ENCODE assay signal across 33 cellular contexts in the genomic region with DNA sequence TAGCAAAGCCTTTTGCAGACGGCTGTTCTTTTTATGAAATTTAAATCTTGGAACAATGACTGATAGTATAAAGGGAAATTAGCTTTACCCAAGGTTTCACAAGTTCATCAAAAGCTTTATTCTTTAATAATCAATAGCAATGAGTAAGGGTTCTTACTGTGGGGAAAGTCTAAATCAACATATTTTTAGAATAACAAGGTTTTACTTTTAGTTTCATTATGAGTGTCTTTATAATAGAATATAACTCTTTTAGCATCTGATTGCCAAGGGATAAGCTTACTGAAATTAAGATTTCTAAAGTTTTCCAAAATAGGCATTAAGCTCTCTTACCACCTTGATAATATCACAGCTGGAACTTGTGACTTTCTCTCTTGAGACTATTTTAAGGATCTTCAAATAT.
DNase-seq lines count a peak whose midpoint lies in the region; ATAC-seq, FAIRE-seq and TF ChIP-seq lines count a peak whose summit lies in the region.
"Had no signal": no experiment of that assay in that cellular context is flagged by ENCODE, and none has a peak within 500 bp of the region (broad histone marks: within the 10 kb centered on the region; RNA-seq: fewer than 3 reads in every experiment).

No MANE protein-coding gene starts in this region.

- ATAC-seq in GM18858 (IDR thresholded peaks at IDR 0.05; ENCODE audit: unreplicated experiment): peak; percentile 50
- ATAC-seq in HG02885 (IDR thresholded peaks at IDR 0.05; ENCODE audit: poor library complexity, unreplicated experiment): peak; percentile 33
- ATAC-seq in HG03565 (IDR thresholded peaks at IDR 0.05; ENCODE audit: unreplicated experiment): peak; percentile 46
- peak; percentile 63 for ATAC-seq in GM12878
- ATAC-seq: activated naive CD8-positive, alpha-beta T cell treated with anti-CD3 and anti-CD28 coated beads, Interleukin-2, amount 50 U/mL, for 24 hours; CD8-positive, alpha-beta T cell; K562; left lobe of liver had no signal

- SMC1A ChIA-PET in GM12878 (lab: Charles Lee; ENCODE audit: uncharacterized antibody, unreplicated experiment): interaction anchor here (0.9 kb wide), 1 partner anchor 30 kb away, joined by 3 read pairs; no protein-coding TSS in a partner anchor

- no peak for DNase-seq in GM12878 (ENCODE audit: low read depth, low spot score)
- DNase-seq in urothelium cell line (ENCODE audit: low spot score): no peak
- no peak for DNase-seq in activated T-cell treated with anti-CD3 and anti-CD28 coated beads, Interleukin-2, amount 50 U/mL, for 48 hours
- DNase-seq in T-helper 2 cell: no peak
- no peak for DNase-seq in NCI-H524 (lab: John Stamatoyannopoulos, UW)
- DNase-seq: activated CD4-positive, alpha-beta T cell treated with anti-CD3 and anti-CD28 coated beads, Interleukin-2, amount 10 ng/mL, durations not matched to agents 7 days and 5 days; activated naive CD8-positive, alpha-beta T cell treated with anti-CD3 and anti-CD28 coated beads, Interleukin-2, amount 50 U/mL, for 24 hours; BE2C; caudate nucleus; CD8-positive, alpha-beta T cell; DMS 273 treated with DMSO at 0.1 percent for 48 hours; effector CD8-positive, alpha-beta T cell; EL; HFFc6; NCI-H1417; NCI-H2029; NCI-H524 treated with DMSO at 0.1 percent for 48 hours; NK-92 treated with Interleukin-12 subunit alpha and Interleukin-12 subunit beta, amount 100 ng/mL, for 24 hours; PC-9; Right ventricle myocardium superior; stimulated activated CD4-positive, alpha-beta T cell treated with anti-CD3 and anti-CD28 coated beads, Interleukin-4, amount 100 ng/mL, for 1 hour; SW 1271; T1000; thyroid gland; WERI-Rb-1 had no signal

- H3K4me3 ChIP-seq in GM12878: no peak overlapping the region
- H3K4me3 ChIP-seq: coronary artery, K562, PC-9, thyroid gland, vagina had no signal

- no TSS peak for BruUV-seq in GM12878 (replicated peaks; lab: Mats Ljungman, UMichigan)

- RAD21 ChIA-PET in GM12878 (lab: Charles Lee; ENCODE audit: unreplicated experiment): no interaction called here

- no peak for TF ChIP-seq CTCF in GM12878 (IDR thresholded peaks at IDR 0.05 in 2 of 3, conservative IDR thresholded peaks at IDR 0.05 in 1 of 3; ENCODE audit: control insufficient read depth in 2 of 3, extremely low read depth in 1 of 3, insufficient read depth in 1 of 3, low read depth in 3 of 3, low read length in 3 of 3)

- no peaks in the 10 kb centered on the region for H3K4me1 ChIP-seq in GM12878 (ENCODE audit: control insufficient read depth, insufficient read depth, low read length)
- H3K4me1 ChIP-seq: BE2C, thyroid gland, vagina had no signal

- TF ChIP-seq RAD21 in GM12878 (IDR thresholded peaks at IDR 0.05; ENCODE audit: insufficient read depth, low read depth, low read length): no peak

- in situ Hi-C loops in GM12878 (cut with MboI): no loop called here

- no peak for TF ChIP-seq POLR2A in GM12878 (IDR thresholded peaks at IDR 0.05; ENCODE audit: low read depth, low read length)

- POLR2A ChIA-PET in GM12878 (lab: Charles Lee): interaction anchor here (0.6 kb wide), 1 partner anchor 9 kb away, joined by 3 read pairs; no protein-coding TSS in a partner anchor

- FAIRE-seq in GM12878 (lab: Jason Lieb, UNC): no peak
- FAIRE-seq in urothelium cell line (lab: Jason Lieb, UNC): no peak
- FAIRE-seq: H1, K562 had no signal

- no peaks in the 10 kb centered on the region for H3K36me3 ChIP-seq in GM12878 (ENCODE audit: control insufficient read depth in 2 of 2, insufficient read depth in 2 of 2, low read length in 1 of 2)
- H3K36me3 ChIP-seq: BE2C, thyroid gland, vagina, WERI-Rb-1 had no signal

- 87% methylated on average over 1 of the region's 1 CpG for WGBS in GM12878 (ENCODE audit: insufficient coverage, insufficient replicate concordance, low lambda C conversion rate, missing lambda C conversion rate)

- H3K9me3 ChIP-seq in GM12878 (replicated peaks; ENCODE audit: control insufficient read depth, insufficient read depth, low read length): no peaks in the 10 kb centered on the region
- H3K9me3 ChIP-seq: BE2C, thyroid gland, vagina had no signal

- intact Hi-C loops in GM12878 (cut with micrococcal nuclease; ENCODE audit: unreplicated experiment): no loop called here

- CTCF ChIA-PET in GM12878 (lab: Yijun Ruan, JAX): interaction anchor here (1.2 kb wide), 1 partner anchor 55 kb away, joined by 6 read pairs; no protein-coding TSS in a partner anchor

- no peak overlapping the region for H3K9ac ChIP-seq in GM12878 (ENCODE audit: control insufficient read depth, insufficient read depth, low read length)

- H3K4me2 ChIP-seq in GM12878 (ENCODE audit: control insufficient read depth, insufficient read depth): no peak overlapping the region
- H3K4me2 ChIP-seq: PC-9 had no signal

- no peak overlapping the region for H2AFZ ChIP-seq in GM12878 (ENCODE audit: control insufficient read depth, low read depth, low read length)
- H2AFZ ChIP-seq: PC-9 had no signal

- H4K20me1 ChIP-seq in GM12878 (ENCODE audit: control insufficient read depth, insufficient read depth): no peaks in the 10 kb centered on the region

- no peaks in the 10 kb centered on the region for H3K27me3 ChIP-seq in GM12878 (replicated peaks in 1 of 2; ENCODE audit: control insufficient read depth in 2 of 2, insufficient read depth in 2 of 2, low read length in 1 of 2)
- H3K27me3 ChIP-seq: BE2C, thyroid gland, vagina had no signal

- H3K27ac ChIP-seq in GM12878 (ENCODE audit: control insufficient read depth, insufficient read depth): no peak overlapping the region
- H3K27ac ChIP-seq: coronary artery, PC-9, thyroid gland, vagina, WERI-Rb-1 had no signal

- no peaks in the 10 kb centered on the region for H3K79me2 ChIP-seq in GM12878 (ENCODE audit: control insufficient read depth, insufficient read depth, low read length)

- no peak for TF ChIP-seq EP300 in GM12878 (IDR thresholded peaks at IDR 0.05; ENCODE audit: borderline replicate concordance in 1 of 2, control insufficient read depth in 1 of 2, low read depth in 2 of 2, low read length in 2 of 2)

TF ChIP-seq in GM12878, 131 proteins besides CTCF, POLR2A, EP300 and RAD21 (continues in another document):
- TF ChIP-seq CBX3 (IDR thresholded peaks at IDR 0.05; ENCODE audit: borderline replicate concordance, low read depth) (no peak), NFIC (IDR thresholded peaks at IDR 0.05; ENCODE audit: low read depth, low read length) (no peak), JUNB (IDR thresholded peaks at IDR 0.05) (peak; percentile 60)
- TF ChIP-seq, protein P1, sequence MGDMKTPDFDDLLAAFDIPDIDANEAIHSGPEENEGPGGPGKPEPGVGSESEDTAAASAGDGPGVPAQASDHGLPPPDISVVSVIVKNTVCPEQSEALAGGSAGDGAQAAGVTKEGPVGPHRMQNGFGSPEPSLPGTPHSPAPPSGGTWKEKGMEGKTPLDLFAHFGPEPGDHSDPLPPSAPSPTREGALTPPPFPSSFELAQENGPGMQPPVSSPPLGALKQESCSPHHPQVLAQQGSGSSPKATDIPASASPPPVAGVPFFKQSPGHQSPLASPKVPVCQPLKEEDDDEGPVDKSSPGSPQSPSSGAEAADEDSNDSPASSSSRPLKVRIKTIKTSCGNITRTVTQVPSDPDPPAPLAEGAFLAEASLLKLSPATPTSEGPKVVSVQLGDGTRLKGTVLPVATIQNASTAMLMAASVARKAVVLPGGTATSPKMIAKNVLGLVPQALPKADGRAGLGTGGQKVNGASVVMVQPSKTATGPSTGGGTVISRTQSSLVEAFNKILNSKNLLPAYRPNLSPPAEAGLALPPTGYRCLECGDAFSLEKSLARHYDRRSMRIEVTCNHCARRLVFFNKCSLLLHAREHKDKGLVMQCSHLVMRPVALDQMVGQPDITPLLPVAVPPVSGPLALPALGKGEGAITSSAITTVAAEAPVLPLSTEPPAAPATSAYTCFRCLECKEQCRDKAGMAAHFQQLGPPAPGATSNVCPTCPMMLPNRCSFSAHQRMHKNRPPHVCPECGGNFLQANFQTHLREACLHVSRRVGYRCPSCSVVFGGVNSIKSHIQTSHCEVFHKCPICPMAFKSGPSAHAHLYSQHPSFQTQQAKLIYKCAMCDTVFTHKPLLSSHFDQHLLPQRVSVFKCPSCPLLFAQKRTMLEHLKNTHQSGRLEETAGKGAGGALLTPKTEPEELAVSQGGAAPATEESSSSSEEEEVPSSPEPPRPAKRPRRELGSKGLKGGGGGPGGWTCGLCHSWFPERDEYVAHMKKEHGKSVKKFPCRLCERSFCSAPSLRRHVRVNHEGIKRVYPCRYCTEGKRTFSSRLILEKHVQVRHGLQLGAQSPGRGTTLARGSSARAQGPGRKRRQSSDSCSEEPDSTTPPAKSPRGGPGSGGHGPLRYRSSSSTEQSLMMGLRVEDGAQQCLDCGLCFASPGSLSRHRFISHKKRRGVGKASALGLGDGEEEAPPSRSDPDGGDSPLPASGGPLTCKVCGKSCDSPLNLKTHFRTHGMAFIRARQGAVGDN (IDR thresholded peaks at IDR 0.05): no peak
- TF ChIP-seq, protein P2, sequence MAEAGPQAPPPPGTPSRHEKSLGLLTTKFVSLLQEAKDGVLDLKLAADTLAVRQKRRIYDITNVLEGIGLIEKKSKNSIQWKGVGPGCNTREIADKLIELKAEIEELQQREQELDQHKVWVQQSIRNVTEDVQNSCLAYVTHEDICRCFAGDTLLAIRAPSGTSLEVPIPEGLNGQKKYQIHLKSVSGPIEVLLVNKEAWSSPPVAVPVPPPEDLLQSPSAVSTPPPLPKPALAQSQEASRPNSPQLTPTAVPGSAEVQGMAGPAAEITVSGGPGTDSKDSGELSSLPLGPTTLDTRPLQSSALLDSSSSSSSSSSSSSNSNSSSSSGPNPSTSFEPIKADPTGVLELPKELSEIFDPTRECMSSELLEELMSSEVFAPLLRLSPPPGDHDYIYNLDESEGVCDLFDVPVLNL (IDR thresholded peaks at IDR 0.05; ENCODE audit: low read depth, low read length): no peak
- TF ChIP-seq, protein P3, sequence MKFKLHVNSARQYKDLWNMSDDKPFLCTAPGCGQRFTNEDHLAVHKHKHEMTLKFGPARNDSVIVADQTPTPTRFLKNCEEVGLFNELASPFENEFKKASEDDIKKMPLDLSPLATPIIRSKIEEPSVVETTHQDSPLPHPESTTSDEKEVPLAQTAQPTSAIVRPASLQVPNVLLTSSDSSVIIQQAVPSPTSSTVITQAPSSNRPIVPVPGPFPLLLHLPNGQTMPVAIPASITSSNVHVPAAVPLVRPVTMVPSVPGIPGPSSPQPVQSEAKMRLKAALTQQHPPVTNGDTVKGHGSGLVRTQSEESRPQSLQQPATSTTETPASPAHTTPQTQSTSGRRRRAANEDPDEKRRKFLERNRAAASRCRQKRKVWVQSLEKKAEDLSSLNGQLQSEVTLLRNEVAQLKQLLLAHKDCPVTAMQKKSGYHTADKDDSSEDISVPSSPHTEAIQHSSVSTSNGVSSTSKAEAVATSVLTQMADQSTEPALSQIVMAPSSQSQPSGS (IDR thresholded peaks at IDR 0.05; ENCODE audit: low read length): no peak
